In the genomic region with DNA sequence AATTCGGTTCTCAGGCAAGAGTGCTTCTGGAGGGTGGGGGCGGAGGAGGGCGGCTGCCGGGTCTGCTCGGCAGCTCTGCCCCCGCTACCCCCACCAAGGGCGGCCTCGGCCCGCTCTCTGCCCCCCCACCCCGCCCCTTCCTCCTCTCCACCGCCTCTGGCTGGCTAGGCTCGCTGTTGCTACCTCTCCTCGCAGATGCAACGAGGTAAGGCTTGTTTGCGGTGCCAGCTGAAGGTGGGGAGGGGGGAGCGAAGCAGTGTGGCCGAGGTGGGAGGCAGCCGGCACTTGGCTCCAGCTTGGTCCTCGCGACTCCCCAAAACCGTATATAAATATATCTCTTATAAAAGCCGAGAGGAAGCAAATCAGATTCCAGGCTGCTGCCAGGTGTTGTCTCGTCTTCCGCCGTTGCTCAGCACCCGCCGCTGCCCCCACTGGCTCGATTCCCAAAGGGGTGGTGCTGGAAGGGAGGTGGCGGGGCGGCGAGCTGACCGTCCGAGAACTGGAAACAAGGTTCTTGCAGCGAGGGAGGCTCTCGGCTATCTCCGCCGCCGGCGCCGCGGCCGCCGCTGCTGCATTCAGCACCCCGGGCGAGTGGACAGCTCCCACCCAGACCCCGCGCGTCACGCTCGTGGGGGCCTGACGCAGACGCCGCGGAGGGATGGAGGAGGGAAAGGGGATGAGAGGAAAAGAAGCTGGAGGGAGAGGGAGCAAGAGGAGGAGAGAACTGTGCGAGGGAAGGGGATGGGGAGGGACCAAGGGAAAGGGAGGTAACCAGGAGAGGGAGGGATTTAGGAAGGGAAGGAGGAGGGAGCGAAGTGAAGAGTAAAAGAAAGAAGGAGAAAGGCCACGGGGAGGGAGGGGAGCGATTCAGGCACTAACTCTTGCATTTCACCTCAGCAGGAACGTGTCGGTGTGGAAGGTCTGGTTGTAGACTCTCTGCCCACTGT, we compare ENCODE assay signal across 1 cellular context.
TF ChIP-seq lines count a peak whose summit lies in the region.

A gene with protein sequence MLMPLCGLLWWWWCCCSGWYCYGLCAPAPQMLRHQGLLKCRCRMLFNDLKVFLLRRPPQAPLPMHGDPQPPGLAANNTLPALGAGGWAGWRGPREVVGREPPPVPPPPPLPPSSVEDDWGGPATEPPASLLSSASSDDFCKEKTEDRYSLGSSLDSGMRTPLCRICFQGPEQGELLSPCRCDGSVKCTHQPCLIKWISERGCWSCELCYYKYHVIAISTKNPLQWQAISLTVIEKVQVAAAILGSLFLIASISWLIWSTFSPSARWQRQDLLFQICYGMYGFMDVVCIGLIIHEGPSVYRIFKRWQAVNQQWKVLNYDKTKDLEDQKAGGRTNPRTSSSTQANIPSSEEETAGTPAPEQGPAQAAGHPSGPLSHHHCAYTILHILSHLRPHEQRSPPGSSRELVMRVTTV (minus strand): TSS at position 728 of the 947 bp plus-strand sequence. CDS start 2,223 bp downstream, outside the sequence.

TF ChIP-seq in HepG2, 621 proteins besides CTCF, POLR2A, EP300 and RAD21 (continued from another document and continues in another):
- TF ChIP-seq PAXIP1 (CRISPR knock-in tag; conservative IDR thresholded peaks at IDR 0.05): 0 out of 2 replicates have a peak, but pooled peaks have one; percentile 14
- TF ChIP-seq, protein P1, sequence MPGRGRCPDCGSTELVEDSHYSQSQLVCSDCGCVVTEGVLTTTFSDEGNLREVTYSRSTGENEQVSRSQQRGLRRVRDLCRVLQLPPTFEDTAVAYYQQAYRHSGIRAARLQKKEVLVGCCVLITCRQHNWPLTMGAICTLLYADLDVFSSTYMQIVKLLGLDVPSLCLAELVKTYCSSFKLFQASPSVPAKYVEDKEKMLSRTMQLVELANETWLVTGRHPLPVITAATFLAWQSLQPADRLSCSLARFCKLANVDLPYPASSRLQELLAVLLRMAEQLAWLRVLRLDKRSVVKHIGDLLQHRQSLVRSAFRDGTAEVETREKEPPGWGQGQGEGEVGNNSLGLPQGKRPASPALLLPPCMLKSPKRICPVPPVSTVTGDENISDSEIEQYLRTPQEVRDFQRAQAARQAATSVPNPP (CRISPR knock-in tag; IDR thresholded peaks at IDR 0.05): 0 out of 2 replicates have a peak, but pooled peaks have one; percentile 46
- peak; percentile 86 for TF ChIP-seq MYPOP (CRISPR knock-in tag; IDR thresholded peaks at IDR 0.05)
- peak; percentile 76 for TF ChIP-seq ZFP91 (CRISPR knock-in tag; IDR thresholded peaks at IDR 0.05; ENCODE audit: borderline replicate concordance)
- no peak for TF ChIP-seq ZNF549 (CRISPR knock-in tag; IDR thresholded peaks at IDR 0.05)
- TF ChIP-seq CBX2 (IDR thresholded peaks at IDR 0.05; ENCODE audit: low read depth, low read length): no peak
- TF ChIP-seq CBX2 (CRISPR knock-in tag; IDR thresholded peaks at IDR 0.05; ENCODE audit: low read depth): no peak; the same call in 1 of the 2 replicates
- TF ChIP-seq FLYWCH1 (CRISPR knock-in tag; IDR thresholded peaks at IDR 0.05): peak; percentile 87; the same call in 1 of the 2 replicates
- TF ChIP-seq PCBP1 (IDR thresholded peaks at IDR 0.05; ENCODE audit: borderline replicate concordance, low read depth, low read length): no peak
- TF ChIP-seq SOX13 (IDR thresholded peaks at IDR 0.05): no peak
- peak in 1 of 2 experiments; percentile 68; a peak in 2 of 4 replicates for TF ChIP-seq SOX13 (CRISPR knock-in tag; conservative IDR thresholded peaks at IDR 0.05 in 1 of 2, IDR thresholded peaks at IDR 0.05 in 1 of 2)
- TF ChIP-seq ATF5 (CRISPR knock-in tag; IDR thresholded peaks at IDR 0.05; ENCODE audit: low read depth): peak; percentile 98
- peak; percentile 82 for TF ChIP-seq MXD1 (CRISPR knock-in tag; IDR thresholded peaks at IDR 0.05)
- no peak for TF ChIP-seq NONO (IDR thresholded peaks at IDR 0.05)
- 0 out of 2 replicates have a peak, but pooled peaks have one; percentile 52 for TF ChIP-seq NONO (CRISPR knock-in tag; conservative IDR thresholded peaks at IDR 0.05)
- no peak for TF ChIP-seq ARNT (IDR thresholded peaks at IDR 0.05)
- TF ChIP-seq, protein P2, sequence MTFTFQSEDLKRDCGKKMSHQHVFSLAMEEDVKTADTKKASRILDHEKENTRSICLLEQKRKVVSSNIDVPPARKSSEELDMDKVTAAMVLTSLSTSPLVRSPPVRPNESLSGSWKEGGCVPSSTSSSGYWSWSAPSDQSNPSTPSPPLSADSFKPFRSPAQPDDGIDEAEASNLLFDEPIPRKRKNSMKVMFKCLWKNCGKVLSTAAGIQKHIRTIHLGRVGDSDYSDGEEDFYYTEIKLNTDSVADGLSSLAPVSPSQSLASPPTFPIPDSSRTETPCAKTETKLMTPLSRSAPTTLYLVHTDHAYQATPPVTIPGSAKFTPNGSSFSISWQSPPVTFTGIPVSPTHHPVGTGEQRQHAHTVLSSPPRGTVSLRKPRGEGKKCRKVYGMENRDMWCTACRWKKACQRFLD (CRISPR knock-in tag; IDR thresholded peaks at IDR 0.05; ENCODE audit: borderline replicate concordance): no peak
- TF ChIP-seq ZNF513 (CRISPR knock-in tag; conservative IDR thresholded peaks at IDR 0.05): no peak
- no peak for TF ChIP-seq KDM5A (IDR thresholded peaks at IDR 0.05; ENCODE audit: borderline replicate concordance, low read length)
- no peak; the same call in 1 of the 2 replicates for TF ChIP-seq HCFC1 (IDR thresholded peaks at IDR 0.05; ENCODE audit: low read depth, low read length)
- TF ChIP-seq CCAR2 (optimal IDR thresholded peaks at IDR 0.05; ENCODE audit: low read depth, low read length): no peak
- peak; percentile 79; the same call in 1 of the 2 replicates for TF ChIP-seq ZNF451 (CRISPR knock-in tag; IDR thresholded peaks at IDR 0.05)
- TF ChIP-seq ZSCAN20 (CRISPR knock-in tag; IDR thresholded peaks at IDR 0.05; ENCODE audit: borderline replicate concordance): 0 out of 2 replicates have a peak, but pooled peaks have one; percentile 48
- TF ChIP-seq, protein P3, sequence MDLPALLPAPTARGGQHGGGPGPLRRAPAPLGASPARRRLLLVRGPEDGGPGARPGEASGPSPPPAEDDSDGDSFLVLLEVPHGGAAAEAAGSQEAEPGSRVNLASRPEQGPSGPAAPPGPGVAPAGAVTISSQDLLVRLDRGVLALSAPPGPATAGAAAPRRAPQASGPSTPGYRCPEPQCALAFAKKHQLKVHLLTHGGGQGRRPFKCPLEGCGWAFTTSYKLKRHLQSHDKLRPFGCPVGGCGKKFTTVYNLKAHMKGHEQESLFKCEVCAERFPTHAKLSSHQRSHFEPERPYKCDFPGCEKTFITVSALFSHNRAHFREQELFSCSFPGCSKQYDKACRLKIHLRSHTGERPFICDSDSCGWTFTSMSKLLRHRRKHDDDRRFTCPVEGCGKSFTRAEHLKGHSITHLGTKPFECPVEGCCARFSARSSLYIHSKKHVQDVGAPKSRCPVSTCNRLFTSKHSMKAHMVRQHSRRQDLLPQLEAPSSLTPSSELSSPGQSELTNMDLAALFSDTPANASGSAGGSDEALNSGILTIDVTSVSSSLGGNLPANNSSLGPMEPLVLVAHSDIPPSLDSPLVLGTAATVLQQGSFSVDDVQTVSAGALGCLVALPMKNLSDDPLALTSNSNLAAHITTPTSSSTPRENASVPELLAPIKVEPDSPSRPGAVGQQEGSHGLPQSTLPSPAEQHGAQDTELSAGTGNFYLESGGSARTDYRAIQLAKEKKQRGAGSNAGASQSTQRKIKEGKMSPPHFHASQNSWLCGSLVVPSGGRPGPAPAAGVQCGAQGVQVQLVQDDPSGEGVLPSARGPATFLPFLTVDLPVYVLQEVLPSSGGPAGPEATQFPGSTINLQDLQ (CRISPR knock-in tag; IDR thresholded peaks at IDR 0.05): peak; percentile 59; the same call in 1 of the 2 replicates
- TF ChIP-seq KAT7 (CRISPR knock-in tag; IDR thresholded peaks at IDR 0.05; ENCODE audit: borderline replicate concordance): no peak
- TF ChIP-seq ZHX1 (CRISPR knock-in tag; IDR thresholded peaks at IDR 0.05; ENCODE audit: low read depth): peak; percentile 77; the same call in 1 of the 2 replicates
- TF ChIP-seq DNMT1 (CRISPR knock-in tag; IDR thresholded peaks at IDR 0.05): 0 out of 2 replicates have a peak, but pooled peaks have one; percentile 45
- TF ChIP-seq ZBTB21 (CRISPR knock-in tag; IDR thresholded peaks at IDR 0.05): peak; percentile 77; the same call in 1 of the 2 replicates
- TF ChIP-seq FOXK2 (IDR thresholded peaks at IDR 0.05): no peak
- TF ChIP-seq ATM (IDR thresholded peaks at IDR 0.05; ENCODE audit: borderline replicate concordance): no peak
- TF ChIP-seq HOXA7 (CRISPR knock-in tag; IDR thresholded peaks at IDR 0.05): peak; percentile 96
- peak; percentile 33; the same call in 1 of the 2 replicates for TF ChIP-seq JUN (CRISPR knock-in tag; IDR thresholded peaks at IDR 0.05)
- 0 out of 2 replicates have a peak, but pooled peaks have one; percentile 39 for TF ChIP-seq ZNF383 (CRISPR knock-in tag; IDR thresholded peaks at IDR 0.05; ENCODE audit: borderline replicate concordance)
